Comparison of ENCODE assay signal across 15 cellular contexts in the genomic region with DNA sequence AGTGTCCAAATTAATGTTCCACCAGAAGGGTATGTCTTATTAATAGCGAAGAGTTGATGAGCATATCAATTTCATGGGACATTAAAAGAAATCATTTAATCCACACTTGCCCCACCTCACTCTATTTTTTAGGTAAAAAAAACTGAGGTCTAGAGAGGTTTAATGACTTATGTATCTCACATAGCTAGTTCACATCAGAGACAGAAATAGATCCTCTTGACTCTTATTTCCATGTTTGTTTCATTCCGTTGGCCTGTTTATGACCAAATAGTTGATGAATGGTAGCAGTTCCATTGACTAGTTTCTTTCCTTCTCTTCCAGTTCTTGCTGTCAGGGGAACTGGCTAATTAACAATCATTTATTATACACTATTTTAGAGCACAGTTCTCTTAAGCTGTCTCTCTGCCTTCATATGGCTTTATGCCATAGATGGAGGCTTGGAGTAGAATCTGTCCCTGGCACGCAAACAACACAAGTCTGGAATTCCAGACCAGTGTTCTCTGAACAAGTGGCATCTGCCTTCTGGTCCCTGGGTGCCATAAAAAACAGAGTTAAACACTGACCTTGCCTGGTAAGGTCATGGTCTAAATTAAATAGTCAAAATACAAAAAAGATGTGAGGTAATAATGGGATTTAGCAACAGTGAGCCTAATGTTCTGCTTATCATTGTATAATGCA.
A peak's percentile ranks its signal among the peaks of the same experiment; 100 is the strongest.
DNase-seq lines count a peak whose midpoint lies in the region; ATAC-seq and TF ChIP-seq lines count a peak whose summit lies in the region.
"Had no signal": no experiment of that assay in that cellular context is flagged by ENCODE, and none has a peak within 500 bp of the region (broad histone marks: within the 10 kb centered on the region; RNA-seq: fewer than 3 reads in every experiment).

No MANE protein-coding gene starts in this region.

- no peak overlapping the region for H3K9ac ChIP-seq in mammary epithelial cell (ENCODE audit: insufficient read depth, low read length)

- H3K27me3 ChIP-seq in mammary epithelial cell (ENCODE audit: insufficient read depth, low read length) (no peaks in the 10 kb centered on the region), right lobe of liver (no peaks in the 10 kb centered on the region), tibial artery (no peaks in the 10 kb centered on the region)

- H3K4me3 ChIP-seq in mammary epithelial cell (replicated peaks in 1 of 3; ENCODE audit: insufficient read depth in 1 of 3, low read depth in 2 of 3, low read length in 3 of 3): no peak overlapping the region
- H3K4me3 ChIP-seq in right lobe of liver: no peak overlapping the region
- no peak overlapping the region for H3K4me3 ChIP-seq in tibial artery
- H3K4me3 ChIP-seq in OCI-LY7 (ENCODE audit: low read depth, low read length, poor library complexity, severe bottlenecking): no peak overlapping the region

- peaks cover 18% of the 10 kb centered on the region for H3K4me1 Mint-ChIP-seq in MCF 10A (ENCODE audit: insufficient read depth, unreplicated experiment)

- peak; percentile 27 to 77 (median 64) for ATAC-seq in right lobe of liver

- no peaks in the 10 kb centered on the region for H3K79me2 ChIP-seq in mammary epithelial cell (ENCODE audit: insufficient read depth, low read length)
- H3K79me2 ChIP-seq in OCI-LY7 (ENCODE audit: insufficient read depth, low read depth, low read length): no peaks in the 10 kb centered on the region

- no peak overlapping the region for H3K4me2 ChIP-seq in mammary epithelial cell (ENCODE audit: insufficient read depth, low read depth, low read length)
- no peak overlapping the region for H3K4me2 ChIP-seq in OCI-LY7 (ENCODE audit: low read length)

- peaks cover 8% of the 10 kb centered on the region for H3K4me1 ChIP-seq in mammary epithelial cell (ENCODE audit: insufficient read depth, low read length)
- H3K4me1 ChIP-seq in right lobe of liver: peaks cover 0 to 8% (median 2%) of the 10 kb centered on the region in 4 donors
- H3K4me1 ChIP-seq in tibial artery: peaks cover 0 to 68% (median 19%) of the 10 kb centered on the region in 4 donors
- H3K4me1 ChIP-seq in OCI-LY7 (ENCODE audit: insufficient read depth, low read length, poor library complexity, severe bottlenecking): no peaks in the 10 kb centered on the region

- peaks cover 14% of the 10 kb centered on the region for H3K36me3 Mint-ChIP-seq in MCF 10A (ENCODE audit: insufficient read depth, unreplicated experiment)

- WGBS in mammary epithelial cell (ENCODE audit: low coverage, missing lambda C conversion rate): 13% methylated on average over 3 of the region's 3 CpGs
- 45% methylated on average over 3 of the region's 3 CpGs for WGBS in right lobe of liver (ENCODE audit: insufficient coverage, low coverage, low lambda C conversion rate, missing lambda C conversion rate)

- H2AFZ ChIP-seq in mammary epithelial cell (ENCODE audit: low read depth, low read length) (no peak overlapping the region), OCI-LY7 (ENCODE audit: low read length) (no peak overlapping the region)

- H3K9me3 ChIP-seq in mammary epithelial cell (replicated peaks; ENCODE audit: insufficient read depth, low read length) (peaks cover 7% of the 10 kb centered on the region), right lobe of liver (peaks cover 0 to 3% (median 0%) of the 10 kb centered on the region in 4 donors), tibial artery (peaks cover 0 to 7% (median 0%) of the 10 kb centered on the region in 3 donors), OCI-LY7 (ENCODE audit: low read length) (peaks cover 5% of the 10 kb centered on the region; the same call in 1 of the 2 replicates)

- peak overlapping the region; percentile 28 for H3K27ac Mint-ChIP-seq in MCF 10A (ENCODE audit: low read depth, unreplicated experiment)
- H3K27ac Mint-ChIP-seq: activated naive CD4-positive, alpha-beta T cell treated with anti-CD3 and anti-CD28 coated beads for 36 hours had no signal

- CTCF ChIA-PET in MCF 10A (lab: Yijun Ruan, JAX): interaction anchor here (1.3 to 4.6 kb wide), 3 partner anchors 10 to 25 kb away, joined by 3 to 21 read pairs (median 4); no protein-coding TSS in a partner anchor
- CTCF ChIA-PET in mammary epithelial cell (lab: Charles Lee; ENCODE audit: low non-redundant PET): no interaction called here
- CTCF ChIA-PET in OCI-LY7 (lab: Charles Lee; ENCODE audit: unreplicated experiment): no interaction called here

- no peak overlapping the region for H3K4me3 Mint-ChIP-seq in MCF 10A (ENCODE audit: unreplicated experiment)
- H3K4me3 Mint-ChIP-seq: activated naive CD4-positive, alpha-beta T cell treated with anti-CD3 and anti-CD28 coated beads for 36 hours had no signal

- peaks cover 1% of the 10 kb centered on the region for H3K36me3 ChIP-seq in mammary epithelial cell (ENCODE audit: insufficient read depth, low read length)
- H3K36me3 ChIP-seq in right lobe of liver: no peaks in the 10 kb centered on the region
- H3K36me3 ChIP-seq in tibial artery: no peaks in the 10 kb centered on the region
- peaks cover 7% of the 10 kb centered on the region for H3K36me3 ChIP-seq in OCI-LY7 (ENCODE audit: insufficient read depth, low read length)

- intact Hi-C loops in MCF 10A (cut with micrococcal nuclease) (no loop called here), mammary epithelial cell (cut with micrococcal nuclease) (no loop called here), right lobe of liver (cut with DNase I) (loop anchor here in 1 of 2 donors (10.0 kb wide), 1 partner anchor 48 kb away; no protein-coding TSS in a partner anchor), tibial artery (cut with DNase I; ENCODE audit: low total_unique reads) (no loop called here), OCI-LY7 (cut with micrococcal nuclease; ENCODE audit: unreplicated experiment) (no loop called here)

- no peaks in the 10 kb centered on the region for H3K27me3 Mint-ChIP-seq in MCF 10A (ENCODE audit: insufficient read depth, unreplicated experiment)

- no peaks in the 10 kb centered on the region for H3K9me3 Mint-ChIP-seq in MCF 10A (ENCODE audit: unreplicated experiment)

- H4K20me1 ChIP-seq in mammary epithelial cell (ENCODE audit: insufficient read depth, low read length) (no peaks in the 10 kb centered on the region), OCI-LY7 (ENCODE audit: insufficient read depth, low read length) (no peaks in the 10 kb centered on the region)

- TF ChIP-seq CTCF in MCF 10A (IDR thresholded peaks at IDR 0.05; ENCODE audit: unreplicated experiment): no peak
- TF ChIP-seq CTCF in mammary epithelial cell (conservative IDR thresholded peaks at IDR 0.05 in 1 of 2, IDR thresholded peaks at IDR 0.05 in 1 of 2; ENCODE audit: extremely low read depth in 1 of 2, insufficient read depth in 1 of 2, low read depth in 1 of 2, low read length in 2 of 2): no peak
- no peak for TF ChIP-seq CTCF in right lobe of liver (IDR thresholded peaks at IDR 0.05)
- no peak for TF ChIP-seq CTCF in tibial artery (IDR thresholded peaks at IDR 0.05)
- TF ChIP-seq CTCF in OCI-LY7 (conservative IDR thresholded peaks at IDR 0.05; ENCODE audit: low read length): no peak

- dilution Hi-C loops in mammary epithelial cell (cut with HindIII; ENCODE audit: low sequenced_read_pairs): no loop called here

- DNase-seq in MCF 10A (ENCODE audit: unreplicated experiment) (no peak), mammary epithelial cell (no peak), caudate nucleus (lab: John Stamatoyannopoulos, UW) (peak in 15 of 61 donors; percentile 5 to 83 (median 17)), right lobe of liver (peak in 1 of 3 donors; percentile 61), tibial artery (no peak), OCI-LY7 (ENCODE audit: low spot score) (no peak), amniotic stem cell (lab: John Stamatoyannopoulos, UW) (no peak)
- DNase-seq in activated effector memory CD4-positive, alpha-beta T cell treated with anti-CD3 and anti-CD28 coated beads, Interleukin-2, amount 50 U/mL, for 16 hours: no peak
- DNase-seq: activated CD4-positive, CD25-positive, alpha-beta regulatory T cell treated with anti-CD3 and anti-CD28 coated beads, Interleukin-2, amount 50 U/mL, for 72 hours; activated naive CD4-positive, alpha-beta T cell treated with anti-CD3 and anti-CD28 coated beads for 36 hours; glutamatergic neuron; kidney; retina; stimulated activated CD4-positive, alpha-beta T cell treated with anti-CD3 and anti-CD28 coated beads, Interleukin-4, amount 100 ng/mL, for 4 hours; T-helper 2 cell had no signal

- no peak overlapping the region for H3K27ac ChIP-seq in mammary epithelial cell (ENCODE audit: insufficient read depth, low read depth, low read length)
- H3K27ac ChIP-seq in caudate nucleus (ENCODE audit: low read depth, low read length): peak overlapping the region; percentile 31
- H3K27ac ChIP-seq in right lobe of liver: no peak overlapping the region
- H3K27ac ChIP-seq in tibial artery: peak overlapping the region; percentile 31 to 34
- H3K27ac ChIP-seq in OCI-LY7 (ENCODE audit: low read depth, low read length, poor library complexity, severe bottlenecking): no peak overlapping the region

- in situ Hi-C loops in mammary epithelial cell (cut with MboI; ENCODE audit: low sequenced_read_pairs in 2 of 2): no loop called here

- BruUV-seq in MCF 10A (replicated peaks; lab: Mats Ljungman, UMichigan) (no TSS peak), mammary epithelial cell (replicated peaks; lab: Mats Ljungman, UMichigan) (no TSS peak), OCI-LY7 (replicated peaks; lab: Mats Ljungman, UMichigan) (no TSS peak)

- H3K9me2 ChIP-seq in OCI-LY7 (ENCODE audit: insufficient read depth, low read length): no peaks in the 10 kb centered on the region

- POLR2A ChIA-PET in MCF 10A (lab: Yijun Ruan, JAX): no interaction called here
- POLR2A ChIA-PET in OCI-LY7 (lab: Charles Lee): no interaction called here

- TF ChIP-seq POLR2A in right lobe of liver (IDR thresholded peaks at IDR 0.05): no peak

Comparison
In these comparisons a context has a peak if more than half of its experiments do, and no peak if none do; other contexts are left out.
1. H3K27ac ChIP-seq: peak in caudate nucleus (single experiment) and tibial artery (2 of 2); none in mammary epithelial cell (single experiment), right lobe of liver (0 of 3) and OCI-LY7 (single experiment).